1 cellular context compared by ENCODE assay signal in the genomic region with DNA sequence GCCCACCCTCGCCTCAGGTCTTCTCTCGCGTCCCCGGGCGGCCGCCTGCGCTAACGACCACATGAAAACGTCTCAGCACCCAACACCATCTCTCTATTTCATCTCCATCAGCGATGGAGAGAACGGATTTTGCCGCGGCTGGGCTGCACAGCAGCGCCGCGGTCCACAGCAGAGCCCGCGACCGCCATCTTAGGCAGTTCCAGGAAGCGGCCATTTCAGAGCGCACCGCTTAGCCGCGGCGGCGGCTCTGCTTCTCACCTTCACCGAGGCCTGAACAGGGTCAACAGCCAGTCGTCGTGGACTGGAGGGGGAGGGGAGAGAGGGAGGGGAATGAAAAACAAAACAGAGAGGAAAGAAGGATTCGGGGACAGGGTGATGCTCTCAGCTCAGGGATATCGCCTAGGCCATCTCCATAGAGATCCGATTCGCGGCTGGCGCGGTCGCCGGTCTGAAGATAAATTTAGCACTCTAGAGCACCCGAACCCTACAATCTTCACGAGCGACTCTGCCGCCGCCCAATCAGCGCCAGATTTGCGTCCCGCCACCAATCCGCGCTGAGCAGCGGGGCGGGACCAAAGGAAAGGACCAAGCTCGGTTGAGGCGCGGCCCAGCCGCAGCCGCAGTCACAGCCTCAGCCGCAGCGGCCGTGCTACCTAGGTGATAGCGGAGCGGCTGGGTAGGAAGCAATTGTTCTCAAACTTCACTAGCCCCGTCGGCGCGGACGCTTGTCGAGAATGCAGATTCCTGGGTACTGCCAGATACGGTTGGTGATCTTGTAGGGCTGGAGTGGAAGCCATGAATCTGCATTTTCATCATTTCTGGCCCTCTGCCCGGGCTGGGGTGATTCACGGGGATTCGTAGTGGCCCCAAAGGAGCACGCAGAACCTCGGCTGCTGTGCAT.
A peak's percentile ranks its signal among the peaks of the same experiment; 100 is the strongest.
TF ChIP-seq lines count a peak whose summit lies in the region.

A gene (minus strand): TSS at position 450 of the 901 bp plus-strand sequence. CDS start 3,108 bp downstream, outside the sequence.

TF ChIP-seq in GM12878, 131 proteins besides CTCF, POLR2A, EP300 and RAD21 (continued from another document and continues in another):
- TF ChIP-seq, protein P1, sequence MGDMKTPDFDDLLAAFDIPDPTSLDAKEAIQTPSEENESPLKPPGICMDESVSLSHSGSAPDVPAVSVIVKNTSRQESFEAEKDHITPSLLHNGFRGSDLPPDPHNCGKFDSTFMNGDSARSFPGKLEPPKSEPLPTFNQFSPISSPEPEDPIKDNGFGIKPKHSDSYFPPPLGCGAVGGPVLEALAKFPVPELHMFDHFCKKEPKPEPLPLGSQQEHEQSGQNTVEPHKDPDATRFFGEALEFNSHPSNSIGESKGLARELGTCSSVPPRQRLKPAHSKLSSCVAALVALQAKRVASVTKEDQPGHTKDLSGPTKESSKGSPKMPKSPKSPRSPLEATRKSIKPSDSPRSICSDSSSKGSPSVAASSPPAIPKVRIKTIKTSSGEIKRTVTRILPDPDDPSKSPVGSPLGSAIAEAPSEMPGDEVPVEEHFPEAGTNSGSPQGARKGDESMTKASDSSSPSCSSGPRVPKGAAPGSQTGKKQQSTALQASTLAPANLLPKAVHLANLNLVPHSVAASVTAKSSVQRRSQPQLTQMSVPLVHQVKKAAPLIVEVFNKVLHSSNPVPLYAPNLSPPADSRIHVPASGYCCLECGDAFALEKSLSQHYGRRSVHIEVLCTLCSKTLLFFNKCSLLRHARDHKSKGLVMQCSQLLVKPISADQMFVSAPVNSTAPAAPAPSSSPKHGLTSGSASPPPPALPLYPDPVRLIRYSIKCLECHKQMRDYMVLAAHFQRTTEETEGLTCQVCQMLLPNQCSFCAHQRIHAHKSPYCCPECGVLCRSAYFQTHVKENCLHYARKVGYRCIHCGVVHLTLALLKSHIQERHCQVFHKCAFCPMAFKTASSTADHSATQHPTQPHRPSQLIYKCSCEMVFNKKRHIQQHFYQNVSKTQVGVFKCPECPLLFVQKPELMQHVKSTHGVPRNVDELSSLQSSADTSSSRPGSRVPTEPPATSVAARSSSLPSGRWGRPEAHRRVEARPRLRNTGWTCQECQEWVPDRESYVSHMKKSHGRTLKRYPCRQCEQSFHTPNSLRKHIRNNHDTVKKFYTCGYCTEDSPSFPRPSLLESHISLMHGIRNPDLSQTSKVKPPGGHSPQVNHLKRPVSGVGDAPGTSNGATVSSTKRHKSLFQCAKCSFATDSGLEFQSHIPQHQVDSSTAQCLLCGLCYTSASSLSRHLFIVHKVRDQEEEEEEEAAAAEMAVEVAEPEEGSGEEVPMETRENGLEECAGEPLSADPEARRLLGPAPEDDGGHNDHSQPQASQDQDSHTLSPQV (IDR thresholded peaks at IDR 0.05), result no peak
- TF ChIP-seq TARDBP (IDR thresholded peaks at IDR 0.05; ENCODE audit: borderline replicate concordance) (no peak; the same call in 1 of the 2 replicates), HDGF (IDR thresholded peaks at IDR 0.05) (peak; percentile 9; the same call in 1 of the 2 replicates), TCF12 (IDR thresholded peaks at IDR 0.05; ENCODE audit: low read depth, low read length) (peak; percentile 54; the same call in 1 of the 2 replicates), MTA3 (IDR thresholded peaks at IDR 0.05; ENCODE audit: borderline replicate concordance, low read length) (no peak), CREB1 (IDR thresholded peaks at IDR 0.05; ENCODE audit: low read depth) (peak; percentile 75; the same call in 1 of the 2 replicates), NFYA (IDR thresholded peaks at IDR 0.05; ENCODE audit: borderline replicate concordance, low read depth, low read length) (peak; percentile 45), RBBP5 (conservative IDR thresholded peaks at IDR 0.05) (no peak; the same call in 1 of the 2 replicates), FOXK2 (IDR thresholded peaks at IDR 0.05) (no peak), MXI1 (IDR thresholded peaks at IDR 0.05; ENCODE audit: low read depth, low read length) (peak; percentile 14), DPF2 (IDR thresholded peaks at IDR 0.05) (peak; percentile 91), BHLHE40 (IDR thresholded peaks at IDR 0.05; ENCODE audit: borderline replicate concordance in 1 of 2, low read depth in 2 of 2, low read length in 1 of 2) (peak; percentile 6 to 65; a peak in 2 of 4 replicates), SMAD5 (IDR thresholded peaks at IDR 0.05; ENCODE audit: low read depth) (peak; percentile 49), RAD51 (IDR thresholded peaks at IDR 0.05) (no peak), KAT2A (conservative IDR thresholded peaks at IDR 0.05; ENCODE audit: control insufficient read depth, low read depth, low read length) (no peak), BMI1 (IDR thresholded peaks at IDR 0.05; ENCODE audit: borderline replicate concordance) (no peak), RB1 (IDR thresholded peaks at IDR 0.05; ENCODE audit: borderline replicate concordance) (peak; percentile 89; the same call in 1 of the 2 replicates), TCF3 (IDR thresholded peaks at IDR 0.05; ENCODE audit: borderline replicate concordance, insufficient read depth, low read depth, low read length) (0 out of 2 replicates have a peak, but pooled peaks have one; percentile 47), EZH2 (IDR thresholded peaks at IDR 0.05; ENCODE audit: borderline replicate concordance, control insufficient read depth, low read depth, low read length) (no peak), GATAD2B (conservative IDR thresholded peaks at IDR 0.05; ENCODE audit: low read depth) (peak; percentile 25), RFX5 (IDR thresholded peaks at IDR 0.05; ENCODE audit: low read depth, low read length) (0 out of 2 replicates have a peak, but pooled peaks have one; percentile 35), ZNF24 (IDR thresholded peaks at IDR 0.05) (no peak), ZNF384 (IDR thresholded peaks at IDR 0.05; ENCODE audit: borderline replicate concordance, low read depth, low read length) (no peak), SREBF1 (IDR thresholded peaks at IDR 0.05; ENCODE audit: low read length) (no peak), NBN (IDR thresholded peaks at IDR 0.05) (peak; percentile 98), KLF5 (IDR thresholded peaks at IDR 0.05; ENCODE audit: partially characterized antibody) (peak; percentile 6), SUZ12 (IDR thresholded peaks at IDR 0.05; ENCODE audit: unreplicated experiment) (no peak), BCL11A (IDR thresholded peaks at IDR 0.05; ENCODE audit: low read depth, low read length) (0 out of 2 replicates have a peak, but pooled peaks have one; percentile 3), STAT3 (IDR thresholded peaks at IDR 0.05; ENCODE audit: low read depth, low read length) (no peak), PML (IDR thresholded peaks at IDR 0.05; ENCODE audit: low read length) (peak; percentile 87), SRF (IDR thresholded peaks at IDR 0.05; ENCODE audit: low read depth in 2 of 2, low read length in 2 of 2) (0 out of 4 replicates have a peak, but pooled peaks of 1 of the 2 experiments have one; percentile 48), IRF4 (IDR thresholded peaks at IDR 0.05; ENCODE audit: low read depth, low read length) (no peak; the same call in 1 of the 2 replicates), ZNF217 (IDR thresholded peaks at IDR 0.05) (no peak), KDM1A (IDR thresholded peaks at IDR 0.05; ENCODE audit: borderline replicate concordance) (no peak), NR2C1 (IDR thresholded peaks at IDR 0.05) (peak; percentile 88)
- TF ChIP-seq, protein P2, sequence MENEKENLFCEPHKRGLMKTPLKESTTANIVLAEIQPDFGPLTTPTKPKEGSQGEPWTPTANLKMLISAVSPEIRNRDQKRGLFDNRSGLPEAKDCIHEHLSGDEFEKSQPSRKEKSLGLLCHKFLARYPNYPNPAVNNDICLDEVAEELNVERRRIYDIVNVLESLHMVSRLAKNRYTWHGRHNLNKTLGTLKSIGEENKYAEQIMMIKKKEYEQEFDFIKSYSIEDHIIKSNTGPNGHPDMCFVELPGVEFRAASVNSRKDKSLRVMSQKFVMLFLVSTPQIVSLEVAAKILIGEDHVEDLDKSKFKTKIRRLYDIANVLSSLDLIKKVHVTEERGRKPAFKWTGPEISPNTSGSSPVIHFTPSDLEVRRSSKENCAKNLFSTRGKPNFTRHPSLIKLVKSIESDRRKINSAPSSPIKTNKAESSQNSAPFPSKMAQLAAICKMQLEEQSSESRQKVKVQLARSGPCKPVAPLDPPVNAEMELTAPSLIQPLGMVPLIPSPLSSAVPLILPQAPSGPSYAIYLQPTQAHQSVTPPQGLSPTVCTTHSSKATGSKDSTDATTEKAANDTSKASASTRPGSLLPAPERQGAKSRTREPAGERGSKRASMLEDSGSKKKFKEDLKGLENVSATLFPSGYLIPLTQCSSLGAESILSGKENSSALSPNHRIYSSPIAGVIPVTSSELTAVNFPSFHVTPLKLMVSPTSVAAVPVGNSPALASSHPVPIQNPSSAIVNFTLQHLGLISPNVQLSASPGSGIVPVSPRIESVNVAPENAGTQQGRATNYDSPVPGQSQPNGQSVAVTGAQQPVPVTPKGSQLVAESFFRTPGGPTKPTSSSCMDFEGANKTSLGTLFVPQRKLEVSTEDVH (IDR thresholded peaks at IDR 0.05; ENCODE audit: low read depth, partially characterized antibody), result no peak
- TF ChIP-seq, protein P3, sequence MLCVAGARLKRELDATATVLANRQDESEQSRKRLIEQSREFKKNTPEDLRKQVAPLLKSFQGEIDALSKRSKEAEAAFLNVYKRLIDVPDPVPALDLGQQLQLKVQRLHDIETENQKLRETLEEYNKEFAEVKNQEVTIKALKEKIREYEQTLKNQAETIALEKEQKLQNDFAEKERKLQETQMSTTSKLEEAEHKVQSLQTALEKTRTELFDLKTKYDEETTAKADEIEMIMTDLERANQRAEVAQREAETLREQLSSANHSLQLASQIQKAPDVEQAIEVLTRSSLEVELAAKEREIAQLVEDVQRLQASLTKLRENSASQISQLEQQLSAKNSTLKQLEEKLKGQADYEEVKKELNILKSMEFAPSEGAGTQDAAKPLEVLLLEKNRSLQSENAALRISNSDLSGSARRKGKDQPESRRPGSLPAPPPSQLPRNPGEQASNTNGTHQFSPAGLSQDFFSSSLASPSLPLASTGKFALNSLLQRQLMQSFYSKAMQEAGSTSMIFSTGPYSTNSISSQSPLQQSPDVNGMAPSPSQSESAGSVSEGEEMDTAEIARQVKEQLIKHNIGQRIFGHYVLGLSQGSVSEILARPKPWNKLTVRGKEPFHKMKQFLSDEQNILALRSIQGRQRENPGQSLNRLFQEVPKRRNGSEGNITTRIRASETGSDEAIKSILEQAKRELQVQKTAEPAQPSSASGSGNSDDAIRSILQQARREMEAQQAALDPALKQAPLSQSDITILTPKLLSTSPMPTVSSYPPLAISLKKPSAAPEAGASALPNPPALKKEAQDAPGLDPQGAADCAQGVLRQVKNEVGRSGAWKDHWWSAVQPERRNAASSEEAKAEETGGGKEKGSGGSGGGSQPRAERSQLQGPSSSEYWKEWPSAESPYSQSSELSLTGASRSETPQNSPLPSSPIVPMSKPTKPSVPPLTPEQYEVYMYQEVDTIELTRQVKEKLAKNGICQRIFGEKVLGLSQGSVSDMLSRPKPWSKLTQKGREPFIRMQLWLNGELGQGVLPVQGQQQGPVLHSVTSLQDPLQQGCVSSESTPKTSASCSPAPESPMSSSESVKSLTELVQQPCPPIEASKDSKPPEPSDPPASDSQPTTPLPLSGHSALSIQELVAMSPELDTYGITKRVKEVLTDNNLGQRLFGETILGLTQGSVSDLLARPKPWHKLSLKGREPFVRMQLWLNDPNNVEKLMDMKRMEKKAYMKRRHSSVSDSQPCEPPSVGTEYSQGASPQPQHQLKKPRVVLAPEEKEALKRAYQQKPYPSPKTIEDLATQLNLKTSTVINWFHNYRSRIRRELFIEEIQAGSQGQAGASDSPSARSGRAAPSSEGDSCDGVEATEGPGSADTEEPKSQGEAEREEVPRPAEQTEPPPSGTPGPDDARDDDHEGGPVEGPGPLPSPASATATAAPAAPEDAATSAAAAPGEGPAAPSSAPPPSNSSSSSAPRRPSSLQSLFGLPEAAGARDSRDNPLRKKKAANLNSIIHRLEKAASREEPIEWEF (IDR thresholded peaks at IDR 0.05; ENCODE audit: insufficient replicate concordance, low read depth, low read length), result no peak
- TF ChIP-seq, protein P4, sequence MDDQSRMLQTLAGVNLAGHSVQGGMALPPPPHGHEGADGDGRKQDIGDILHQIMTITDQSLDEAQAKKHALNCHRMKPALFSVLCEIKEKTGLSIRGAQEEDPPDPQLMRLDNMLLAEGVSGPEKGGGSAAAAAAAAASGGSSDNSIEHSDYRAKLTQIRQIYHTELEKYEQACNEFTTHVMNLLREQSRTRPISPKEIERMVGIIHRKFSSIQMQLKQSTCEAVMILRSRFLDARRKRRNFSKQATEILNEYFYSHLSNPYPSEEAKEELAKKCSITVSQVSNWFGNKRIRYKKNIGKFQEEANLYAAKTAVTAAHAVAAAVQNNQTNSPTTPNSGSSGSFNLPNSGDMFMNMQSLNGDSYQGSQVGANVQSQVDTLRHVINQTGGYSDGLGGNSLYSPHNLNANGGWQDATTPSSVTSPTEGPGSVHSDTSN (IDR thresholded peaks at IDR 0.05; ENCODE audit: insufficient replicate concordance, low read depth, low read length), result peak; percentile 96
- TF ChIP-seq, protein P5, sequence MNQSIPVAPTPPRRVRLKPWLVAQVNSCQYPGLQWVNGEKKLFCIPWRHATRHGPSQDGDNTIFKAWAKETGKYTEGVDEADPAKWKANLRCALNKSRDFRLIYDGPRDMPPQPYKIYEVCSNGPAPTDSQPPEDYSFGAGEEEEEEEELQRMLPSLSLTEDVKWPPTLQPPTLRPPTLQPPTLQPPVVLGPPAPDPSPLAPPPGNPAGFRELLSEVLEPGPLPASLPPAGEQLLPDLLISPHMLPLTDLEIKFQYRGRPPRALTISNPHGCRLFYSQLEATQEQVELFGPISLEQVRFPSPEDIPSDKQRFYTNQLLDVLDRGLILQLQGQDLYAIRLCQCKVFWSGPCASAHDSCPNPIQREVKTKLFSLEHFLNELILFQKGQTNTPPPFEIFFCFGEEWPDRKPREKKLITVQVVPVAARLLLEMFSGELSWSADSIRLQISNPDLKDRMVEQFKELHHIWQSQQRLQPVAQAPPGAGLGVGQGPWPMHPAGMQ (IDR thresholded peaks at IDR 0.05; ENCODE audit: borderline replicate concordance), result no peak
- TF ChIP-seq, protein P6, sequence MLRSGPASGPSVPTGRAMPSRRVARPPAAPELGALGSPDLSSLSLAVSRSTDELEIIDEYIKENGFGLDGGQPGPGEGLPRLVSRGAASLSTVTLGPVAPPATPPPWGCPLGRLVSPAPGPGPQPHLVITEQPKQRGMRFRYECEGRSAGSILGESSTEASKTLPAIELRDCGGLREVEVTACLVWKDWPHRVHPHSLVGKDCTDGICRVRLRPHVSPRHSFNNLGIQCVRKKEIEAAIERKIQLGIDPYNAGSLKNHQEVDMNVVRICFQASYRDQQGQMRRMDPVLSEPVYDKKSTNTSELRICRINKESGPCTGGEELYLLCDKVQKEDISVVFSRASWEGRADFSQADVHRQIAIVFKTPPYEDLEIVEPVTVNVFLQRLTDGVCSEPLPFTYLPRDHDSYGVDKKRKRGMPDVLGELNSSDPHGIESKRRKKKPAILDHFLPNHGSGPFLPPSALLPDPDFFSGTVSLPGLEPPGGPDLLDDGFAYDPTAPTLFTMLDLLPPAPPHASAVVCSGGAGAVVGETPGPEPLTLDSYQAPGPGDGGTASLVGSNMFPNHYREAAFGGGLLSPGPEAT (IDR thresholded peaks at IDR 0.05; ENCODE audit: low read depth), result peak; percentile 100
- TF ChIP-seq, protein P7, sequence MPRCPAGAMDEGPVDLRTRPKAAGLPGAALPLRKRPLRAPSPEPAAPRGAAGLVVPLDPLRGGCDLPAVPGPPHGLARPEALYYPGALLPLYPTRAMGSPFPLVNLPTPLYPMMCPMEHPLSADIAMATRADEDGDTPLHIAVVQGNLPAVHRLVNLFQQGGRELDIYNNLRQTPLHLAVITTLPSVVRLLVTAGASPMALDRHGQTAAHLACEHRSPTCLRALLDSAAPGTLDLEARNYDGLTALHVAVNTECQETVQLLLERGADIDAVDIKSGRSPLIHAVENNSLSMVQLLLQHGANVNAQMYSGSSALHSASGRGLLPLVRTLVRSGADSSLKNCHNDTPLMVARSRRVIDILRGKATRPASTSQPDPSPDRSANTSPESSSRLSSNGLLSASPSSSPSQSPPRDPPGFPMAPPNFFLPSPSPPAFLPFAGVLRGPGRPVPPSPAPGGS (IDR thresholded peaks at IDR 0.05; ENCODE audit: borderline replicate concordance, insufficient read depth, low read depth, low read length, poor library complexity, severe bottlenecking), result no peak
